Comparison of ENCODE assay signal across 8 cellular contexts in genomic region chr5:81751836-81752643, GRCh38. TPM values are rescaled to one million over a fixed set of nuclear protein-coding genes. Genes with fewer than 3 reads are reported as not detected.
DNase-seq lines count a peak whose midpoint lies in the region; ATAC-seq and TF ChIP-seq lines count a peak whose summit lies in the region.

No MANE protein-coding gene starts in this region.

- peak overlapping the region; percentile 80 for H3K27ac Mint-ChIP-seq in T-helper 2 cell treated with Interferon-gamma antibody and Interleukin-4, amounts not matched to agents 5 μg/mL and 100 μg/mL, for 36 hours
- peak overlapping the region; percentile 89 for H3K27ac Mint-ChIP-seq in mesothelial cell of epicardium

- H3K4me3 ChIP-seq in PC-9 (peak overlapping the region; percentile 79), colonic mucosa (peak overlapping the region; percentile 61), upper lobe of right lung (peak overlapping the region; percentile 73)

- peaks cover 8% of the 10 kb centered on the region for H3K36me3 Mint-ChIP-seq in T-helper 2 cell treated with Interferon-gamma antibody and Interleukin-4, amounts not matched to agents 5 μg/mL and 100 μg/mL, for 36 hours (ENCODE audit: low read depth)
- H3K36me3 Mint-ChIP-seq in mesothelial cell of epicardium = no peaks in the 10 kb centered on the region

- no peaks in the 10 kb centered on the region for H3K79me2 ChIP-seq in PC-9 (ENCODE audit: low read depth)

- BruUV-seq in PC-9 (replicated peaks; lab: Mats Ljungman, UMichigan) = TSS peak; percentile 93

- H3K4me3 Mint-ChIP-seq in T-helper 2 cell treated with Interferon-gamma antibody and Interleukin-4, amounts not matched to agents 5 μg/mL and 100 μg/mL, for 36 hours = peak overlapping the region; percentile 64
- peak overlapping the region; percentile 85 for H3K4me3 Mint-ChIP-seq in mesothelial cell of epicardium

- H3K27me3 Mint-ChIP-seq in T-helper 2 cell treated with Interferon-gamma antibody and Interleukin-4, amounts not matched to agents 5 μg/mL and 100 μg/mL, for 36 hours (ENCODE audit: low read depth) = peaks cover 18% of the 10 kb centered on the region
- H3K27me3 Mint-ChIP-seq in mesothelial cell of epicardium (ENCODE audit: low read depth) = no peaks in the 10 kb centered on the region

- H3K4me1 ChIP-seq in PC-9 (replicated peaks; ENCODE audit: insufficient read depth) = peaks cover 38% of the 10 kb centered on the region
- H3K4me1 ChIP-seq in colonic mucosa = no peaks in the 10 kb centered on the region
- peaks cover 27% of the 10 kb centered on the region for H3K4me1 ChIP-seq in upper lobe of right lung

- peaks cover 28% of the 10 kb centered on the region for H3K4me1 Mint-ChIP-seq in T-helper 2 cell treated with Interferon-gamma antibody and Interleukin-4, amounts not matched to agents 5 μg/mL and 100 μg/mL, for 36 hours (ENCODE audit: low read depth)
- peaks cover 57% of the 10 kb centered on the region for H3K4me1 Mint-ChIP-seq in mesothelial cell of epicardium

- no peak for DNase-seq in T-helper 2 cell treated with Interferon-gamma antibody and Interleukin-4, amounts not matched to agents 5 μg/mL and 100 μg/mL, for 36 hours (ENCODE audit: low spot score)
- no peak for DNase-seq in T-helper 2 cell
- DNase-seq in PC-9 = no peak
- peak; percentile 36 for DNase-seq in colonic mucosa
- no peak for DNase-seq in mesothelial cell of epicardium (ENCODE audit: low spot score in 2 of 2, unreplicated experiment in 2 of 2)
- no peak for DNase-seq in upper lobe of right lung

- H3K27ac ChIP-seq in PC-9 (peak overlapping the region; percentile 86), colonic mucosa (peak overlapping the region; percentile 84), upper lobe of right lung (peak overlapping the region; percentile 99)

- ATAC-seq in upper lobe of right lung = no peak
- ATAC-seq in HG03139 (IDR thresholded peaks at IDR 0.05; ENCODE audit: unreplicated experiment) = no peak
- ATAC-seq in GM21381 (IDR thresholded peaks at IDR 0.05; ENCODE audit: unreplicated experiment) = no peak

- peak overlapping the region; percentile 71 to 87 for H3K9ac ChIP-seq in colonic mucosa (ENCODE audit: low read depth in 2 of 2, low read length in 2 of 2)

- POLR2A ChIA-PET in PC-9 (lab: Charles Lee; ENCODE audit: unreplicated experiment) = interaction anchor here (1.2 to 1.4 kb wide), 2 partner anchors 84 to 99 kb away, joined by 23 to 50 read pairs; no protein-coding TSS in a partner anchor

- no peak for TF ChIP-seq CTCF in PC-9 (conservative IDR thresholded peaks at IDR 0.05)
- TF ChIP-seq CTCF in colonic mucosa (IDR thresholded peaks at IDR 0.05) = no peak
- no peak for TF ChIP-seq CTCF in mesothelial cell of epicardium (IDR thresholded peaks at IDR 0.05; ENCODE audit: unreplicated experiment)
- TF ChIP-seq CTCF in upper lobe of right lung (IDR thresholded peaks at IDR 0.05) = no peak

- H3K36me3 ChIP-seq in PC-9 (ENCODE audit: low read depth) = no peaks in the 10 kb centered on the region
- H3K36me3 ChIP-seq in colonic mucosa = no peaks in the 10 kb centered on the region
- H3K36me3 ChIP-seq in upper lobe of right lung = no peaks in the 10 kb centered on the region

- intact Hi-C loops in PC-9 (cut with micrococcal nuclease; ENCODE audit: unreplicated experiment) (loop anchor here (1.0 to 10.0 kb wide), 10 partner anchors 35 to 1813 kb away; no protein-coding TSS in a partner anchor), colonic mucosa (cut with DNase I) (loop anchor here (1.0 to 10.0 kb wide), 4 partner anchors 35 to 413 kb away; no protein-coding TSS in a partner anchor), upper lobe of right lung (cut with DNase I) (loop anchor here (10.0 kb wide), 1 partner anchor 103 kb away; no protein-coding TSS in a partner anchor)

- no peaks in the 10 kb centered on the region; the same call in 1 of the 2 replicates for H3K9me3 ChIP-seq in PC-9 (ENCODE audit: insufficient read depth, low read depth)
- no peaks in the 10 kb centered on the region for H3K9me3 ChIP-seq in colonic mucosa
- H3K9me3 ChIP-seq in upper lobe of right lung = no peaks in the 10 kb centered on the region

- H3K9me2 ChIP-seq in PC-9 (ENCODE audit: insufficient read depth) = no peaks in the 10 kb centered on the region

- no peaks in the 10 kb centered on the region for H4K20me1 ChIP-seq in PC-9 (ENCODE audit: insufficient read depth)

- H3K27me3 ChIP-seq in PC-9 (ENCODE audit: insufficient read depth, low read depth) = no peaks in the 10 kb centered on the region
- no peaks in the 10 kb centered on the region for H3K27me3 ChIP-seq in colonic mucosa
- H3K27me3 ChIP-seq in upper lobe of right lung = no peaks in the 10 kb centered on the region

- CTCF ChIA-PET in PC-9 (lab: Charles Lee) = interaction anchor here (0.5 to 1.0 kb wide), 2 partner anchors 401 to 414 kb away, joined by 3 to 6 read pairs; no protein-coding TSS in a partner anchor

- no peaks in the 10 kb centered on the region for H3K9me3 Mint-ChIP-seq in T-helper 2 cell treated with Interferon-gamma antibody and Interleukin-4, amounts not matched to agents 5 μg/mL and 100 μg/mL, for 36 hours
- no peaks in the 10 kb centered on the region for H3K9me3 Mint-ChIP-seq in mesothelial cell of epicardium

- H2AFZ ChIP-seq in PC-9 = peak overlapping the region; percentile 91

- H3K4me2 ChIP-seq in PC-9 = peak overlapping the region; percentile 84

- peaks cover 10% of the 10 kb centered on the region for H3F3A ChIP-seq in PC-9 (ENCODE audit: insufficient read depth, low read depth)

RNA-seq across cellular contexts. Expression of gene SSBP2, which starts 1.1 kb away (rescaled TPM):
- total RNA-seq in PC-9 (2021) = 3.5 and 6.4 TPM in 2 replicates
- 10 to 100 TPM; 11.1 to 28.0 TPM for total RNA-seq in colonic mucosa
- 85.8 to 88.4 TPM (median 87.9 TPM) in 3 replicates for total RNA-seq in mesothelial cell of epicardium
- 43.8 TPM for total RNA-seq in upper lobe of right lung
